In genomic region chr21:46153259-46154154, GRCh38 we compare ENCODE assay signal across 1 cellular context.
A peak's percentile ranks its signal among the peaks of the same experiment; 100 is the strongest.
TF ChIP-seq lines count a peak whose summit lies in the region.

No MANE protein-coding gene starts in this region.

TF ChIP-seq in HepG2, 621 proteins besides CTCF, POLR2A, EP300 and RAD21 (continued from another document and continues in another):
- TF ChIP-seq ZBTB40 (IDR thresholded peaks at IDR 0.05) (no peak), ZBTB40 (CRISPR knock-in tag; IDR thresholded peaks at IDR 0.05) (no peak), CBX1 (IDR thresholded peaks at IDR 0.05; ENCODE audit: low read depth) (no peak), ZNF362 (CRISPR knock-in tag; IDR thresholded peaks at IDR 0.05; ENCODE audit: borderline replicate concordance) (no peak), ZNF772 (CRISPR knock-in tag; IDR thresholded peaks at IDR 0.05) (0 out of 2 replicates have a peak, but pooled peaks have one; percentile 49), ZNF407 (CRISPR knock-in tag; IDR thresholded peaks at IDR 0.05; ENCODE audit: not compliant biosample characterization) (no peak), ZNF333 (CRISPR knock-in tag; IDR thresholded peaks at IDR 0.05; ENCODE audit: borderline replicate concordance) (no peak), TCF7 (IDR thresholded peaks at IDR 0.05; ENCODE audit: low read depth) (no peak), FOSL1 (CRISPR knock-in tag; IDR thresholded peaks at IDR 0.05; ENCODE audit: borderline replicate concordance) (no peak), ZNF276 (CRISPR knock-in tag; IDR thresholded peaks at IDR 0.05; ENCODE audit: low read depth) (no peak), ZNF251 (CRISPR knock-in tag; IDR thresholded peaks at IDR 0.05) (no peak), NFYC (CRISPR knock-in tag; IDR thresholded peaks at IDR 0.05) (no peak), MTERF4 (CRISPR knock-in tag; IDR thresholded peaks at IDR 0.05) (peak; percentile 73; the same call in 1 of the 2 replicates), GTF2F1 (IDR thresholded peaks at IDR 0.05; ENCODE audit: low read length) (no peak), REST (IDR thresholded peaks at IDR 0.05; ENCODE audit: borderline replicate concordance in 1 of 2, low read depth in 1 of 2, low read length in 2 of 2) (no peak), MIER2 (CRISPR knock-in tag; IDR thresholded peaks at IDR 0.05) (no peak), ZNF274 (CRISPR knock-in tag; IDR thresholded peaks at IDR 0.05) (peak; percentile 45; the same call in 1 of the 2 replicates), ESRRA (CRISPR knock-in tag; IDR thresholded peaks at IDR 0.05; ENCODE audit: low read depth) (no peak), POGK (CRISPR knock-in tag; conservative IDR thresholded peaks at IDR 0.05) (0 out of 2 replicates have a peak, but pooled peaks have one; percentile 41), LBX2 (CRISPR knock-in tag; IDR thresholded peaks at IDR 0.05; ENCODE audit: borderline replicate concordance) (no peak; the same call in 1 of the 2 replicates), PAX8 (CRISPR knock-in tag; IDR thresholded peaks at IDR 0.05; ENCODE audit: borderline replicate concordance) (no peak)
